In genomic region chr11:110199184-110199981, GRCh38 we compare ENCODE assay signal across 18 cellular contexts.
DNase-seq lines count a peak whose midpoint lies in the region; ATAC-seq, FAIRE-seq and TF ChIP-seq lines count a peak whose summit lies in the region.
"Had no signal": no experiment of that assay in that cellular context is flagged by ENCODE, and none has a peak within 500 bp of the region (broad histone marks: within the 10 kb centered on the region; RNA-seq: fewer than 3 reads in every experiment).

No MANE protein-coding gene starts in this region.

- H2AFZ ChIP-seq in GM23248 (no peak overlapping the region), H1 (ENCODE audit: low read length) (no peak overlapping the region)

- H3K18ac ChIP-seq in H1 (ENCODE audit: extremely low read depth, low read length): no peak overlapping the region

- H3K9me3 ChIP-seq in GM23248 (ENCODE audit: low read depth): no peaks in the 10 kb centered on the region
- H3K9me3 ChIP-seq in H1 (ENCODE audit: insufficient read depth in 2 of 2, low read depth in 1 of 2, low read length in 1 of 2): no peaks in the 10 kb centered on the region
- no peaks in the 10 kb centered on the region for H3K9me3 ChIP-seq in right lobe of liver
- H3K9me3 ChIP-seq: left ventricle myocardium inferior, ovary, spleen had no signal

- H2AK5ac ChIP-seq in H1 (ENCODE audit: low read depth, low read length): no peak overlapping the region

- peaks cover 52% of the 10 kb centered on the region for H3K4me1 Mint-ChIP-seq in HFFc6 (ENCODE audit: low read depth)
- H3K4me1 Mint-ChIP-seq: activated B cell treated with CpG ODN at 0.5 μM for 24 hours, B cell had no signal

- H3K36me3 ChIP-seq in GM23248 (ENCODE audit: low read depth): no peaks in the 10 kb centered on the region
- no peaks in the 10 kb centered on the region for H3K36me3 ChIP-seq in H1 (ENCODE audit: control insufficient read depth in 2 of 4, insufficient read depth in 4 of 4, low read length in 3 of 4)
- no peaks in the 10 kb centered on the region for H3K36me3 ChIP-seq in right lobe of liver
- H3K36me3 ChIP-seq: left ventricle myocardium inferior, ovary, spleen had no signal

- H3K4me3 ChIP-seq in GM23248 (no peak overlapping the region), H1 (ENCODE audit: extremely low read depth in 1 of 4, insufficient read depth in 2 of 4, low read depth in 3 of 4, low read length in 4 of 4) (no peak overlapping the region), right lobe of liver (no peak overlapping the region)
- H3K4me3 ChIP-seq: left ventricle myocardium inferior, ovary, spleen had no signal

- H3K27me3 ChIP-seq in GM23248 (replicated peaks; ENCODE audit: insufficient read depth): no peaks in the 10 kb centered on the region
- H3K27me3 ChIP-seq in H1 (replicated peaks in 1 of 4; ENCODE audit: control insufficient read depth in 3 of 4, extremely low read depth in 1 of 4, insufficient read depth in 3 of 4, low read length in 3 of 4): no peaks in the 10 kb centered on the region
- H3K27me3 ChIP-seq in right lobe of liver: no peaks in the 10 kb centered on the region
- H3K27me3 ChIP-seq: ovary, spleen had no signal

- H3K9me2 ChIP-seq in GM23248 (ENCODE audit: insufficient read depth): no peaks in the 10 kb centered on the region

- ATAC-seq in right lobe of liver: peak; percentile 84 to 93 (median 88)
- no peak for ATAC-seq in GM21515 (IDR thresholded peaks at IDR 0.05; ENCODE audit: unreplicated experiment)
- ATAC-seq: activated CD8-positive, alpha-beta T cell treated with anti-CD3 and anti-CD28 coated beads, Interleukin-2, amount 10 ng/mL, durations not matched to agents 7 days and 5 days had no signal

- WGBS in GM23248 (ENCODE audit: low coverage in 1 of 2, low lambda C conversion rate in 2 of 2, missing lambda C conversion rate in 2 of 2), 2 experiments: 94% methylated on average over 4 of the region's 4 CpGs
- 75% methylated on average over 4 of the region's 4 CpGs; no CpG with 5 or more reads in 1 of the 2 experiments for WGBS in H1 (ENCODE audit: extremely low coverage in 1 of 2, insufficient coverage in 1 of 2, insufficient read length in 1 of 2, insufficient replicate concordance in 2 of 2, low coverage in 1 of 2, low lambda C conversion rate in 2 of 2, missing lambda C conversion rate in 1 of 2), 2 experiments
- WGBS in right lobe of liver (ENCODE audit: insufficient coverage, low coverage, low lambda C conversion rate, missing lambda C conversion rate): 17% methylated on average over 2 of the region's 4 CpGs

- POLR2A ChIA-PET in H1 (lab: Charles Lee; ENCODE audit: partially characterized antibody): interaction anchor here (0.7 to 1.6 kb wide), 2 partner anchors 230 to 248 kb away, joined by 3 to 4 read pairs; partner anchors contain the start of gene FDX1

- TF ChIP-seq POLR2A in H1 (IDR thresholded peaks at IDR 0.05; ENCODE audit: control extremely low read depth in 1 of 2, low read depth in 2 of 2, low read length in 2 of 2) (no peak), right lobe of liver (IDR thresholded peaks at IDR 0.05) (no peak)

- H3K23me2 ChIP-seq in H1 (ENCODE audit: low read depth, low read length): no peaks in the 10 kb centered on the region; the same call in 1 of the 2 replicates

- no peak overlapping the region for H2BK20ac ChIP-seq in H1 (ENCODE audit: low read length)

- H3K4me2 ChIP-seq in GM23248 (ENCODE audit: unreplicated experiment) (no peak overlapping the region), H1 (ENCODE audit: insufficient read depth in 1 of 2, low read depth in 2 of 2, low read length in 2 of 2) (peak overlapping the region; percentile 29 to 30; a peak in 2 of 4 replicates)

- no peak for TF ChIP-seq RAD21 in H1 (IDR thresholded peaks at IDR 0.05 in 1 of 2, conservative IDR thresholded peaks at IDR 0.05 in 1 of 2; ENCODE audit: low read depth in 2 of 2, low read length in 2 of 2)

- H3K4me3 Mint-ChIP-seq in HFFc6: no peak overlapping the region
- H3K4me3 Mint-ChIP-seq: activated B cell treated with CpG ODN at 0.5 μM for 24 hours; activated CD8-positive, alpha-beta T cell treated with anti-CD3 and anti-CD28 coated beads, Interleukin-2, amount 10 ng/mL, durations not matched to agents 7 days and 5 days; B cell had no signal

- H4K20me1 ChIP-seq in GM23248 (ENCODE audit: insufficient read depth) (no peaks in the 10 kb centered on the region), H1 (replicated peaks in 1 of 2; ENCODE audit: control insufficient read depth in 1 of 2, insufficient read depth in 2 of 2, low read length in 2 of 2) (no peaks in the 10 kb centered on the region)

- H3K9ac ChIP-seq in GM23248 (no peak overlapping the region), H1 (replicated peaks in 1 of 4; ENCODE audit: extremely low read depth in 1 of 4, low read depth in 3 of 4, low read length in 3 of 4) (no peak overlapping the region)

- H4K5ac ChIP-seq in H1 (ENCODE audit: insufficient read length, low read depth, low read length): no peak overlapping the region

- no peak overlapping the region for H2BK120ac ChIP-seq in H1 (replicated peaks; ENCODE audit: low read depth, low read length)

- H2BK15ac ChIP-seq in H1 (ENCODE audit: low read length): no peak overlapping the region

- CTCF ChIA-PET in H1 (lab: Charles Lee; ENCODE audit: partially characterized antibody): interaction anchor here (0.8 to 12.7 kb wide), 16 partner anchors 11 to 1222 kb away, joined by 3 to 130 read pairs (median 3); partner anchors contain the start of gene FDX1

- H3F3A ChIP-seq in GM23248 (ENCODE audit: insufficient read depth): peaks cover 32% of the 10 kb centered on the region

- no peak overlapping the region for H4K8ac ChIP-seq in H1 (ENCODE audit: extremely low read depth, insufficient read depth, low read length)

- in situ Hi-C loops in GM23248 (cut with MboI): no loop called here

- H3K4ac ChIP-seq in H1 (replicated peaks; ENCODE audit: insufficient read length, low read depth, low read length): no peak overlapping the region

- DNase-seq in GM23248 (peak; percentile 40), NCI-H226 (peak; percentile 38), H1 (ENCODE audit: low read depth in 1 of 2, low spot score in 2 of 2) (peak in 1 of 2 experiments; percentile 37), right lobe of liver (peak in 2 of 3 donors; percentile 66 to 70), HFFc6 (no peak), NCI-H2081 (lab: John Stamatoyannopoulos, UW) (no peak), UCSD-AML1 (lab: John Stamatoyannopoulos, UW; ENCODE audit: unreplicated experiment) (no peak)
- DNase-seq: activated B cell treated with CpG ODN at 0.5 μM for 24 hours; activated CD8-positive, alpha-beta T cell treated with anti-CD3 and anti-CD28 coated beads, Interleukin-2, amount 10 ng/mL, durations not matched to agents 7 days and 5 days; left ventricle myocardium inferior; NCI-H1092; NCI-H2107; NCI-H748 treated with DMSO at 0.1 percent for 48 hours; ovary; spleen; SW 1271 had no signal

- H3K56ac ChIP-seq in H1 (replicated peaks; ENCODE audit: insufficient read length, low read depth, low read length): no peak overlapping the region

- H3K27ac Mint-ChIP-seq in HFFc6: no peak overlapping the region
- H3K27ac Mint-ChIP-seq: activated B cell treated with CpG ODN at 0.5 μM for 24 hours; activated CD8-positive, alpha-beta T cell treated with anti-CD3 and anti-CD28 coated beads, Interleukin-2, amount 10 ng/mL, durations not matched to agents 7 days and 5 days; B cell had no signal

- no peaks in the 10 kb centered on the region for H3K36me3 Mint-ChIP-seq in HFFc6 (ENCODE audit: low read depth)

- no peak overlapping the region for H2BK12ac ChIP-seq in H1 (ENCODE audit: low read depth, low read length)

- H4K91ac ChIP-seq in H1 (replicated peaks; ENCODE audit: insufficient read length, low read length): no peak overlapping the region

- H3K79me2 ChIP-seq in GM23248 (ENCODE audit: insufficient read depth) (no peaks in the 10 kb centered on the region), H1 (ENCODE audit: control insufficient read depth in 1 of 2, insufficient read depth in 2 of 2, low read length in 2 of 2) (no peaks in the 10 kb centered on the region)

- H3K79me1 ChIP-seq in H1 (ENCODE audit: low read depth, low read length): no peaks in the 10 kb centered on the region

- intact Hi-C loops in right lobe of liver (cut with DNase I): no loop called here

- no peak for TF ChIP-seq EP300 in H1 (IDR thresholded peaks at IDR 0.05; ENCODE audit: borderline replicate concordance in 1 of 2, low read depth in 2 of 2, low read length in 2 of 2)

- H3K4me1 ChIP-seq in GM23248 (ENCODE audit: insufficient read depth): peaks cover 42% of the 10 kb centered on the region
- peaks cover 0 to 8% (median 4%) of the 10 kb centered on the region in 4 experiments; a peak in 6 of 7 replicates for H3K4me1 ChIP-seq in H1 (replicated peaks in 1 of 4; ENCODE audit: control insufficient read depth in 3 of 4, insufficient read depth in 4 of 4, low read length in 3 of 4)
- peaks cover 0 to 8% (median 0%) of the 10 kb centered on the region in 4 donors for H3K4me1 ChIP-seq in right lobe of liver
- H3K4me1 ChIP-seq: left ventricle myocardium inferior had no signal

- H3K14ac ChIP-seq in H1 (ENCODE audit: insufficient read length): no peak overlapping the region

- TF ChIP-seq CTCF in H1 (IDR thresholded peaks at IDR 0.05; ENCODE audit: control extremely low read depth in 1 of 3, insufficient read depth in 1 of 3, low read depth in 1 of 3, low read length in 3 of 3): no peak
- TF ChIP-seq CTCF in right lobe of liver (IDR thresholded peaks at IDR 0.05): no peak
- no peak for TF ChIP-seq CTCF in HFFc6 (IDR thresholded peaks at IDR 0.05)

- H3K9me3 Mint-ChIP-seq in HFFc6: no peaks in the 10 kb centered on the region
- H3K9me3 Mint-ChIP-seq: activated B cell treated with CpG ODN at 0.5 μM for 24 hours had no signal

- H3K27ac ChIP-seq in GM23248: no peak overlapping the region
- no peak overlapping the region for H3K27ac ChIP-seq in H1 (ENCODE audit: low read depth, low read length)
- H3K27ac ChIP-seq in right lobe of liver: peak overlapping the region in 2 of 3 donors; percentile 12 to 33
- H3K27ac ChIP-seq: left ventricle myocardium inferior, ovary, spleen had no signal

- H3K23ac ChIP-seq in H1 (ENCODE audit: insufficient read length): no peak overlapping the region

- no peak overlapping the region for H2BK5ac ChIP-seq in H1 (ENCODE audit: low read depth, low read length)

- peaks cover 4% of the 10 kb centered on the region for H3K27me3 Mint-ChIP-seq in HFFc6 (ENCODE audit: insufficient read depth)

- no peak for FAIRE-seq in H1 (lab: Jason Lieb, UNC)

TF ChIP-seq in H1, 55 proteins besides CTCF, POLR2A, EP300 and RAD21:
- TF ChIP-seq CEBPB (IDR thresholded peaks at IDR 0.05; ENCODE audit: low read depth, low read length): peak; percentile 50; the same call in 1 of the 2 replicates
- no peak for TF ChIP-seq SIX5 (IDR thresholded peaks at IDR 0.05; ENCODE audit: low read depth, low read length)

Comparison
In these comparisons a context has a peak if more than half of its experiments do, and no peak if none do; other contexts are left out.
1. DNase-seq: peak in GM23248 (single experiment), NCI-H226 (single experiment) and right lobe of liver (2 of 3); none in HFFc6 (single experiment), NCI-H2081 (0 of 2) and UCSD-AML1 (single experiment).
2. H3K27ac ChIP-seq: peak in right lobe of liver (2 of 3); none in GM23248 (single experiment) and H1 (single experiment).